ENCODE assay signal across 8 cellular contexts in genomic region chr11:13207665-13208594, GRCh38.
DNase-seq lines count a peak whose midpoint lies in the region; ATAC-seq and TF ChIP-seq lines count a peak whose summit lies in the region.

No MANE protein-coding gene starts in this region.

- H3K36me3 ChIP-seq in heart right ventricle, result no peaks in the 10 kb centered on the region

- no peaks in the 10 kb centered on the region for H3K27me3 Mint-ChIP-seq in activated naive CD8-positive, alpha-beta T cell treated with anti-CD3 and anti-CD28 coated beads for 36 hours

- no peaks in the 10 kb centered on the region for H3K9me3 ChIP-seq in heart right ventricle

- H3K27ac Mint-ChIP-seq in activated naive CD8-positive, alpha-beta T cell treated with anti-CD3 and anti-CD28 coated beads for 36 hours, result peak overlapping the region; percentile 63

- peak overlapping the region in 9 of 10 donors; percentile 2 to 52 (median 39) for H3K4me3 ChIP-seq in heart right ventricle

- H3K4me1 ChIP-seq in heart right ventricle, result peaks cover 0 to 31% (median 7%) of the 10 kb centered on the region in 9 donors

- H3K4me3 Mint-ChIP-seq in activated naive CD8-positive, alpha-beta T cell treated with anti-CD3 and anti-CD28 coated beads for 36 hours, result peak overlapping the region; percentile 75

- H3K9me3 Mint-ChIP-seq in activated naive CD8-positive, alpha-beta T cell treated with anti-CD3 and anti-CD28 coated beads for 36 hours, result no peaks in the 10 kb centered on the region

- intact Hi-C loops in heart right ventricle (cut with DNase I), result loop anchor here in 2 of 10 donors (2.0 kb wide), 1 partner anchor 137 kb away; no protein-coding TSS in a partner anchor

- H3K4me1 Mint-ChIP-seq in activated naive CD8-positive, alpha-beta T cell treated with anti-CD3 and anti-CD28 coated beads for 36 hours, result peaks cover 36% of the 10 kb centered on the region

- DNase-seq in DMS53 treated with DMSO at 0.1 percent for 48 hours (lab: John Stamatoyannopoulos, UW; ENCODE audit: unreplicated experiment) (peak; percentile 38), NCI-H2029 treated with DMSO at 0.1 percent for 48 hours (lab: John Stamatoyannopoulos, UW) (peak; percentile 28), heart right ventricle (no peak), pulmonary artery endothelial cell (ENCODE audit: low read depth, low spot score) (peak; percentile 63), NCI-H2196 (lab: John Stamatoyannopoulos, UW; ENCODE audit: unreplicated experiment) (no peak)
- no peak for DNase-seq in activated naive CD8-positive, alpha-beta T cell treated with anti-CD3 and anti-CD28 coated beads for 36 hours

- peak in 7 of 8 donors; percentile 59 to 80 (median 66) for ATAC-seq in heart right ventricle
- no peak for ATAC-seq in GM18519 (IDR thresholded peaks at IDR 0.05; ENCODE audit: low FRiP score, unreplicated experiment)
- no peak for ATAC-seq in HG03139 (IDR thresholded peaks at IDR 0.05; ENCODE audit: unreplicated experiment)

- no peaks in the 10 kb centered on the region for H3K36me3 Mint-ChIP-seq in activated naive CD8-positive, alpha-beta T cell treated with anti-CD3 and anti-CD28 coated beads for 36 hours

- 29 to 34% methylated on average over 16 of the region's 16 CpGs for WGBS in heart right ventricle, 2 donors

- TF ChIP-seq CTCF in heart right ventricle (IDR thresholded peaks at IDR 0.05), result no peak

- peaks cover 0 to 7% (median 0%) of the 10 kb centered on the region in 7 donors for H3K27me3 ChIP-seq in heart right ventricle

- peak overlapping the region in 7 of 10 donors; percentile 27 to 79 (median 58) for H3K27ac ChIP-seq in heart right ventricle

Comparison
In these comparisons a context has a peak if more than half of its experiments do, and no peak if none do; other contexts are left out.
1. DNase-seq: peak in DMS53 treated with DMSO at 0.1 percent for 48 hours (single experiment), NCI-H2029 treated with DMSO at 0.1 percent for 48 hours (single experiment) and pulmonary artery endothelial cell (single experiment); none in activated naive CD8-positive, alpha-beta T cell treated with anti-CD3 and anti-CD28 coated beads for 36 hours (single experiment), heart right ventricle (0 of 2) and NCI-H2196 (single experiment).
2. ATAC-seq: peak in heart right ventricle (7 of 8); none in GM18519 (single experiment) and HG03139 (single experiment).